In the genomic region with DNA sequence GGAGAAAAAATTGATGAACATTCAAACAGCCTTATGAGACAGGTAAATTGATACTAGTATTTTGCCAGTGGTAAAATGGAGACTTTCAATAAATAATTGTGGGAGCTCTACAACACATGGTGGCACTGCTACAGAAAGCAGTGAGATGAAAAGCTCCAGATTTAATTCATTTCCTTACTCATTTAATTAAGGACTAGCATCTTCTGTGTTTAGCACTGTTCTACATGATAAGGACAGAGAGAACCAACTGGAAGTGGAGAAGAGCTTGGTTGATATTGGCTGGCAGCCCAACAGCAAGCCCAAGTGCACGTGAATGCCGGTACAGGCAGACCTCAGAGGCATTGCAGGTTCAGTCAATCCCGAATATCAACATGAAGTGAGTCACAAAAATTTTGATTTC, we compare ENCODE assay signal across 35 cellular contexts.
"Had no signal": no experiment of that assay in that cellular context is flagged by ENCODE, and none has a peak within 500 bp of the region (broad histone marks: within the 10 kb centered on the region; RNA-seq: fewer than 3 reads in every experiment).

No MANE protein-coding gene starts in this region.

- H3K27me3 ChIP-seq: ascending aorta, cardiac muscle cell had no signal

- H3K36me3 Mint-ChIP-seq: activated CD4-positive, alpha-beta memory T cell treated with anti-CD3 and anti-CD28 coated beads for 36 hours; activated naive CD8-positive, alpha-beta T cell; activated naive CD8-positive, alpha-beta T cell treated with anti-CD3 and anti-CD28 coated beads, Interleukin-2, amount 10 ng/mL, durations not matched to agents 7 days and 5 days; brain had no signal

- ATAC-seq: activated CD8-positive, alpha-beta T cell treated with anti-CD3 and anti-CD28 coated beads for 36 hours; activated naive CD8-positive, alpha-beta T cell treated with anti-CD3 and anti-CD28 coated beads, Interleukin-2, amount 50 U/mL, for 24 hours; activated T-cell treated with anti-CD3 and anti-CD28 coated beads, Interleukin-2, amount 50 U/mL, for 4 hours; activated T-cell treated with anti-CD3 and anti-CD28 coated beads, Interleukin-2, amount 50 U/mL, for 72 hours; activated T-helper 17 cell treated with anti-CD3 and anti-CD28 coated beads, Interleukin-2, amount 50 U/mL, for 72 hours had no signal

- H3K4me1 ChIP-seq: ascending aorta had no signal

- H3K36me3 ChIP-seq: ascending aorta, cardiac muscle cell had no signal

- H3K9me3 Mint-ChIP-seq: activated CD8-positive, alpha-beta T cell treated with anti-CD3 and anti-CD28 coated beads for 36 hours; activated naive CD4-positive, alpha-beta T cell treated with anti-CD3 and anti-CD28 coated beads for 36 hours; activated naive CD8-positive, alpha-beta T cell treated with anti-CD3 and anti-CD28 coated beads, Interleukin-2, amount 10 ng/mL, durations not matched to agents 7 days and 5 days; activated T-helper 1 cell treated with anti-CD3 and anti-CD28 coated beads, Interleukin-12 subunit alpha, Interleukin-12 subunit beta, Interleukin-2, Interleukin-4 antibody, amounts not matched to agents 30 ng/mL and 10 ng/mL and 1 ng/mL, durations not matched to agents 14 hours and 24 hours and 36 hours; T-helper 1 cell treated with Interleukin-12 subunit alpha and Interleukin-12 subunit beta and Interleukin-4 antibody, amounts not matched to agents 30 μg/mL and 1 μg/mL, for 36 hours; T-helper 2 cell treated with Interferon-gamma antibody and Interleukin-4, amounts not matched to agents 5 μg/mL and 100 μg/mL, for 36 hours had no signal

- H3K27ac Mint-ChIP-seq: activated B cell treated with CpG ODN at 0.5 μM for 24 hours; activated CD4-positive, alpha-beta memory T cell treated with anti-CD3 and anti-CD28 coated beads for 36 hours; activated CD4-positive, alpha-beta T cell treated with anti-CD3 and anti-CD28 coated beads, Interleukin-2, amount 10 ng/mL, durations not matched to agents 24 days and 14 days; activated CD8-positive, alpha-beta T cell treated with anti-CD3 and anti-CD28 coated beads for 36 hours; activated naive CD4-positive, alpha-beta T cell treated with anti-CD3 and anti-CD28 coated beads for 36 hours; activated naive CD8-positive, alpha-beta T cell; activated naive CD8-positive, alpha-beta T cell treated with anti-CD3 and anti-CD28 coated beads, Interleukin-2, amount 10 ng/mL, durations not matched to agents 7 days and 5 days; activated naive CD8-positive, alpha-beta T cell treated with anti-CD3 and anti-CD28 coated beads, Interleukin-2, amount 50 U/mL, for 24 hours; activated T-cell treated with anti-CD3 and anti-CD28 coated beads, Interleukin-2, amount 50 U/mL, for 72 hours; activated T-helper 1 cell treated with anti-CD3 and anti-CD28 coated beads, Interleukin-12 subunit alpha, Interleukin-12 subunit beta, Interleukin-2, Interleukin-4 antibody, amounts not matched to agents 30 ng/mL and 10 ng/mL and 1 ng/mL, durations not matched to agents 14 hours and 24 hours and 36 hours; activated T-helper 17 cell treated with anti-CD3 and anti-CD28 coated beads, Interleukin-2, amount 50 U/mL, for 72 hours; brain; T-helper 1 cell treated with Interleukin-12 subunit alpha and Interleukin-12 subunit beta and Interleukin-4 antibody, amounts not matched to agents 30 μg/mL and 1 μg/mL, for 36 hours; T-helper 2 cell treated with Interferon-gamma antibody and Interleukin-4, amounts not matched to agents 5 μg/mL and 100 μg/mL, for 36 hours had no signal

- H3K4me3 ChIP-seq: ascending aorta, cardiac muscle cell had no signal

- H3K9me3 ChIP-seq: ascending aorta had no signal

- DNase-seq: activated B cell treated with CpG ODN at 0.5 μM for 24 hours; activated CD4-positive, alpha-beta memory T cell treated with anti-CD3 and anti-CD28 coated beads for 36 hours; activated CD4-positive, alpha-beta T cell treated with anti-CD3 and anti-CD28 coated beads for 4 hours; activated CD4-positive, alpha-beta T cell treated with anti-CD3 and anti-CD28 coated beads, Interleukin-2, amount 10 ng/mL, durations not matched to agents 24 days and 14 days; activated CD4-positive, alpha-beta T cell treated with anti-CD3 and anti-CD28 coated beads, Interleukin-2, amount 50 U/mL, for 1 hour; activated CD4-positive, alpha-beta T cell treated with anti-CD3 and anti-CD28 coated beads, Interleukin-2, amount 50 U/mL, for 4 hours; activated CD4-positive, CD25-positive, alpha-beta regulatory T cell treated with anti-CD3 and anti-CD28 coated beads, Interleukin-2, amount 50 U/mL, for 72 hours; activated CD8-positive, alpha-beta memory T cell treated with anti-CD3 and anti-CD28 coated beads, Interleukin-2, amount 50 U/mL, for 4 hours; activated CD8-positive, alpha-beta T cell treated with anti-CD3 and anti-CD28 coated beads for 36 hours; activated effector memory CD4-positive, alpha-beta T cell treated with anti-CD3 and anti-CD28 coated beads, Interleukin-2, amount 50 U/mL, for 16 hours; activated gamma-delta T cell treated with Interleukin-2 at 50 U/mL for 16 hours; activated naive CD4-positive, alpha-beta T cell; activated naive CD4-positive, alpha-beta T cell treated with anti-CD3 and anti-CD28 coated beads for 36 hours; activated naive CD4-positive, alpha-beta T cell treated with anti-CD3 and anti-CD28 coated beads, Interleukin-2, amount 50 U/mL, for 16 hours; activated naive CD8-positive, alpha-beta T cell treated with anti-CD3 and anti-CD28 coated beads, Interleukin-2, amount 10 ng/mL, durations not matched to agents 7 days and 5 days; activated naive CD8-positive, alpha-beta T cell treated with anti-CD3 and anti-CD28 coated beads, Interleukin-2, amount 50 U/mL, for 24 hours; activated T-cell treated with anti-CD3 and anti-CD28 coated beads for 4 hours; activated T-cell treated with anti-CD3 and anti-CD28 coated beads, Interleukin-2, amount 50 U/mL, for 1 hour; activated T-cell treated with anti-CD3 and anti-CD28 coated beads, Interleukin-2, amount 50 U/mL, for 4 hours; activated T-cell treated with anti-CD3 and anti-CD28 coated beads, Interleukin-2, amount 50 U/mL, for 72 hours; amygdala; anterior cingulate cortex; caudate nucleus; cerebellar nuclear complex; T-helper 1 cell; T-helper 2 cell; T-helper 9 cell had no signal
